ENCODE assay signal across 19 cellular contexts in genomic region chr9:118418887-118419620, GRCh38.
DNase-seq lines count a peak whose midpoint lies in the region; ATAC-seq and TF ChIP-seq lines count a peak whose summit lies in the region.
"Had no signal": no experiment of that assay in that cellular context is flagged by ENCODE, and none has a peak within 500 bp of the region (broad histone marks: within the 10 kb centered on the region; RNA-seq: fewer than 3 reads in every experiment).

No MANE protein-coding gene starts in this region.

- CTCF ChIA-PET in PC-3 (lab: Charles Lee) (no interaction called here), A673 (lab: Charles Lee) (no interaction called here), Calu3 (lab: Charles Lee) (no interaction called here)

- H3K4me2 ChIP-seq in PC-3 (ENCODE audit: low read length) = no peak overlapping the region

- peaks cover 3% of the 10 kb centered on the region for H3K9me3 Mint-ChIP-seq in Calu3 (ENCODE audit: low read depth, unreplicated experiment)

- no peak overlapping the region for H3K27ac Mint-ChIP-seq in Calu3 (ENCODE audit: unreplicated experiment)
- H3K27ac Mint-ChIP-seq: activated CD8-positive, alpha-beta memory T cell treated with anti-CD3 and anti-CD28 coated beads, Interleukin-2, amount 10 ng/mL, durations not matched to agents 7 days and 5 days; naive thymus-derived CD4-positive, alpha-beta T cell had no signal

- peak; percentile 20; the same call in 1 of the 2 replicates for ATAC-seq in PC-3
- no peak for ATAC-seq in GM19467 (IDR thresholded peaks at IDR 0.05; ENCODE audit: unreplicated experiment)
- ATAC-seq: activated CD8-positive, alpha-beta memory T cell treated with anti-CD3 and anti-CD28 coated beads, Interleukin-2, amount 10 ng/mL, durations not matched to agents 7 days and 5 days; naive thymus-derived CD4-positive, alpha-beta T cell had no signal

- H3K27me3 ChIP-seq in PC-3 (ENCODE audit: low read length) = no peaks in the 10 kb centered on the region
- no peaks in the 10 kb centered on the region for H3K27me3 ChIP-seq in A673 (replicated peaks; ENCODE audit: insufficient read depth, low read depth, low read length, poor library complexity)
- H3K27me3 ChIP-seq: testis had no signal

- H3K4me1 Mint-ChIP-seq in Calu3 (ENCODE audit: low read depth, unreplicated experiment) = no peaks in the 10 kb centered on the region
- H3K4me1 Mint-ChIP-seq: activated CD8-positive, alpha-beta memory T cell treated with anti-CD3 and anti-CD28 coated beads, Interleukin-2, amount 10 ng/mL, durations not matched to agents 7 days and 5 days; naive thymus-derived CD4-positive, alpha-beta T cell had no signal

- H3K27ac ChIP-seq in PC-3 (ENCODE audit: low read length) = peak overlapping the region; percentile 40
- no peak overlapping the region for H3K27ac ChIP-seq in epithelial cell of prostate
- no peak overlapping the region for H3K27ac ChIP-seq in A673 (ENCODE audit: low read depth, low read length, poor library complexity, severe bottlenecking)
- H3K27ac ChIP-seq: skin epidermis, testis had no signal

- H3K4me1 ChIP-seq in PC-3 (ENCODE audit: insufficient read depth, low read length) = 0 out of 2 replicates have a peak, but pooled peaks cover 3% of the 10 kb centered on the region
- no peaks in the 10 kb centered on the region for H3K4me1 ChIP-seq in A673 (ENCODE audit: insufficient read depth, low read length, poor library complexity, severe bottlenecking)
- H3K4me1 ChIP-seq: Caco-2, testis had no signal

- POLR2A ChIA-PET in PC-3 (lab: Charles Lee; ENCODE audit: unreplicated experiment) = no interaction called here
- POLR2A ChIA-PET in A673 (lab: Charles Lee; ENCODE audit: low non-redundant PET) = no interaction called here

- no TSS peak for BruUV-seq in PC-3 (replicated peaks; lab: Mats Ljungman, UMichigan)
- no TSS peak for BruUV-seq in A673 (replicated peaks; lab: Mats Ljungman, UMichigan)
- no TSS peak for BruUV-seq in Calu3 (replicated peaks; lab: Mats Ljungman, UMichigan)

- TF ChIP-seq CTCF in PC-3 (conservative IDR thresholded peaks at IDR 0.05; ENCODE audit: low read depth, low read length) (no peak), A673 (conservative IDR thresholded peaks at IDR 0.05; ENCODE audit: low read depth, low read length) (no peak), Calu3 (IDR thresholded peaks at IDR 0.05; ENCODE audit: unreplicated experiment) (no peak)

- H3K9ac ChIP-seq in PC-3 (ENCODE audit: low read length) = no peak overlapping the region

- H3K27me3 Mint-ChIP-seq in Calu3 (ENCODE audit: unreplicated experiment) = no peaks in the 10 kb centered on the region
- H3K27me3 Mint-ChIP-seq: activated CD8-positive, alpha-beta memory T cell treated with anti-CD3 and anti-CD28 coated beads, Interleukin-2, amount 10 ng/mL, durations not matched to agents 7 days and 5 days; naive thymus-derived CD4-positive, alpha-beta T cell had no signal

- H3K9me2 ChIP-seq in PC-3 (replicated peaks; ENCODE audit: low read length) = no peaks in the 10 kb centered on the region

- H3K4me3 Mint-ChIP-seq in Calu3 (ENCODE audit: low read depth, unreplicated experiment) = no peak overlapping the region
- H3K4me3 Mint-ChIP-seq: activated CD8-positive, alpha-beta memory T cell treated with anti-CD3 and anti-CD28 coated beads, Interleukin-2, amount 10 ng/mL, durations not matched to agents 7 days and 5 days; naive thymus-derived CD4-positive, alpha-beta T cell had no signal

- no peaks in the 10 kb centered on the region for H3F3A ChIP-seq in PC-3 (ENCODE audit: low read length, unreplicated experiment)

- H4K20me1 ChIP-seq in PC-3 (ENCODE audit: low read length) = no peaks in the 10 kb centered on the region

- H2AFZ ChIP-seq in PC-3 (ENCODE audit: low read length) = no peak overlapping the region

- peak; percentile 49 for DNase-seq in A172 (ENCODE audit: low spot score)
- peak; percentile 1 for DNase-seq in ELR (ENCODE audit: low read depth)
- peak; percentile 65 for DNase-seq in PC-3
- DNase-seq in epithelial cell of prostate (ENCODE audit: low read depth, low spot score) = peak; percentile 51
- no peak for DNase-seq in A673 (ENCODE audit: low spot score)
- DNase-seq in Calu3 = no peak
- no peak for DNase-seq in NCI-H146 treated with DMSO at 0.1 percent for 48 hours (lab: John Stamatoyannopoulos, UW; ENCODE audit: unreplicated experiment)
- DNase-seq: activated CD4-positive, alpha-beta T cell treated with anti-CD3 and anti-CD28 coated beads for 1 hour; activated CD8-positive, alpha-beta memory T cell treated with anti-CD3 and anti-CD28 coated beads, Interleukin-2, amount 10 ng/mL, durations not matched to agents 7 days and 5 days; activated effector memory CD4-positive, alpha-beta T cell treated with Interleukin-2 at 50 U/mL for 16 hours; Caco-2; KBM-7; naive thymus-derived CD4-positive, alpha-beta T cell; NCI-H1092 treated with DMSO at 0.1 percent for 48 hours; T1000; testis had no signal

- H3K4me3 ChIP-seq in PC-3 (ENCODE audit: low read length) = no peak overlapping the region
- no peak overlapping the region for H3K4me3 ChIP-seq in A673 (ENCODE audit: low read depth, low read length, poor library complexity, severe bottlenecking)
- H3K4me3 ChIP-seq: lung, skin epidermis, testis had no signal

- no peaks in the 10 kb centered on the region for H3K79me2 ChIP-seq in PC-3 (ENCODE audit: low read length)

- H3K9me3 ChIP-seq in PC-3 (ENCODE audit: low read length) = no peaks in the 10 kb centered on the region
- H3K9me3 ChIP-seq in A673 (ENCODE audit: low read depth, low read length, poor library complexity, severe bottlenecking) = no peaks in the 10 kb centered on the region
- H3K9me3 ChIP-seq: Caco-2, testis had no signal

- H3K36me3 ChIP-seq in PC-3 (ENCODE audit: low read depth, low read length) (no peaks in the 10 kb centered on the region), A673 (ENCODE audit: insufficient read depth, low read length, poor library complexity, severe bottlenecking) (no peaks in the 10 kb centered on the region)

- H3K36me3 Mint-ChIP-seq in Calu3 (ENCODE audit: insufficient read depth, unreplicated experiment) = no peaks in the 10 kb centered on the region
- H3K36me3 Mint-ChIP-seq: activated CD8-positive, alpha-beta memory T cell treated with anti-CD3 and anti-CD28 coated beads, Interleukin-2, amount 10 ng/mL, durations not matched to agents 7 days and 5 days; naive thymus-derived CD4-positive, alpha-beta T cell had no signal

- intact Hi-C loops in PC-3 (cut with micrococcal nuclease) (no loop called here), A673 (cut with micrococcal nuclease; ENCODE audit: unreplicated experiment) (no loop called here), Calu3 (cut with micrococcal nuclease; ENCODE audit: unreplicated experiment) (no loop called here)

Comparison
In these comparisons a context has a peak if more than half of its experiments do, and no peak if none do; other contexts are left out.
1. DNase-seq: peak in A172 (single experiment), ELR (single experiment), PC-3 (single experiment) and epithelial cell of prostate (single experiment); none in A673 (single experiment), Calu3 (single experiment) and NCI-H146 treated with DMSO at 0.1 percent for 48 hours (single experiment).